ENCODE assay signal across 1 cellular context in genomic region chr11:46057489-46057888, GRCh38.
TF ChIP-seq lines count a peak whose summit lies in the region.

No MANE protein-coding gene starts in this region.

TF ChIP-seq in H1, 55 proteins besides CTCF, POLR2A, EP300 and RAD21:
- TF ChIP-seq, protein P1, sequence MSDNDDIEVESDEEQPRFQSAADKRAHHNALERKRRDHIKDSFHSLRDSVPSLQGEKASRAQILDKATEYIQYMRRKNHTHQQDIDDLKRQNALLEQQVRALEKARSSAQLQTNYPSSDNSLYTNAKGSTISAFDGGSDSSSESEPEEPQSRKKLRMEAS (IDR thresholded peaks at IDR 0.05), result no peak
- no peak for TF ChIP-seq TEAD4 (IDR thresholded peaks at IDR 0.05; ENCODE audit: low read depth, low read length)
- TF ChIP-seq EGR1 (IDR thresholded peaks at IDR 0.05; ENCODE audit: borderline replicate concordance, low read depth, low read length), result no peak
- TF ChIP-seq JUND (IDR thresholded peaks at IDR 0.05; ENCODE audit: low read length), result no peak
- TF ChIP-seq, protein P2, sequence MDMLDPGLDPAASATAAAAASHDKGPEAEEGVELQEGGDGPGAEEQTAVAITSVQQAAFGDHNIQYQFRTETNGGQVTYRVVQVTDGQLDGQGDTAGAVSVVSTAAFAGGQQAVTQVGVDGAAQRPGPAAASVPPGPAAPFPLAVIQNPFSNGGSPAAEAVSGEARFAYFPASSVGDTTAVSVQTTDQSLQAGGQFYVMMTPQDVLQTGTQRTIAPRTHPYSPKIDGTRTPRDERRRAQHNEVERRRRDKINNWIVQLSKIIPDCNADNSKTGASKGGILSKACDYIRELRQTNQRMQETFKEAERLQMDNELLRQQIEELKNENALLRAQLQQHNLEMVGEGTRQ (IDR thresholded peaks at IDR 0.05; ENCODE audit: low read length), result no peak
- no peak for TF ChIP-seq SIX5 (IDR thresholded peaks at IDR 0.05; ENCODE audit: low read depth, low read length)
- no peak for TF ChIP-seq ASH2L (IDR thresholded peaks at IDR 0.05; ENCODE audit: low read length)
- TF ChIP-seq BACH1 (IDR thresholded peaks at IDR 0.05; ENCODE audit: low read length), result no peak
- no peak for TF ChIP-seq CBX8 (IDR thresholded peaks at IDR 0.05; ENCODE audit: borderline replicate concordance, low read depth, low read length)
- no peak for TF ChIP-seq SP4 (IDR thresholded peaks at IDR 0.05; ENCODE audit: low read length)
- no peak for TF ChIP-seq KDM1A (IDR thresholded peaks at IDR 0.05; ENCODE audit: borderline replicate concordance, low read length)
- no peak for TF ChIP-seq SIRT6 (IDR thresholded peaks at IDR 0.05; ENCODE audit: low read length)
- no peak for TF ChIP-seq RNF2 (IDR thresholded peaks at IDR 0.05; ENCODE audit: borderline replicate concordance, low read depth, low read length, missing control alignments, poor library complexity, severe bottlenecking)
- TF ChIP-seq SUZ12 (IDR thresholded peaks at IDR 0.05; ENCODE audit: low read length), result no peak
- no peak for TF ChIP-seq SP2 (IDR thresholded peaks at IDR 0.05; ENCODE audit: low read length)
- TF ChIP-seq JUN (IDR thresholded peaks at IDR 0.05; ENCODE audit: low read depth, low read length), result no peak
- TF ChIP-seq ATF3 (IDR thresholded peaks at IDR 0.05; ENCODE audit: insufficient read depth, low read depth, low read length), result no peak
- TF ChIP-seq CHD7 (IDR thresholded peaks at IDR 0.05; ENCODE audit: insufficient replicate concordance, low read length), result no peak
- TF ChIP-seq SRF (IDR thresholded peaks at IDR 0.05; ENCODE audit: low read depth, low read length), result no peak
- TF ChIP-seq NANOG (IDR thresholded peaks at IDR 0.05; ENCODE audit: insufficient read depth, low read depth, low read length, poor library complexity, severe bottlenecking), result no peak
